Comparison of ENCODE assay signal across 23 cellular contexts in genomic region chr19:13122980-13123957, GRCh38. TPM values are rescaled to one million over a fixed set of nuclear protein-coding genes. Genes with fewer than 3 reads are reported as not detected.
A peak's percentile ranks its signal among the peaks of the same experiment; 100 is the strongest.
DNase-seq lines count a peak whose midpoint lies in the region; ATAC-seq lines count a peak whose summit lies in the region.
"Had no signal": no experiment of that assay in that cellular context is flagged by ENCODE, and none has a peak within 500 bp of the region (broad histone marks: within the 10 kb centered on the region; RNA-seq: fewer than 3 reads in every experiment).

No MANE protein-coding gene starts in this region.

- H3K23ac ChIP-seq in neuronal stem cell (ENCODE audit: low read depth, low read length, poor library complexity), result peak overlapping the region; percentile 34

- no peak overlapping the region for H3K4me3 Mint-ChIP-seq in activated CD4-positive, alpha-beta T cell treated with anti-CD3 and anti-CD28 coated beads, Interleukin-2, amount 10 ng/mL, durations not matched to agents 24 days and 14 days
- H3K4me3 Mint-ChIP-seq in T-helper 17 cell, result peak overlapping the region; percentile 69
- no peak overlapping the region for H3K4me3 Mint-ChIP-seq in dendritic cell treated with granulocyte-macrophage colony-stimulating factor and Interleukin-4, amounts not matched to agents 40 ng/mL and 50 ng/mL, for 4 days
- no peak overlapping the region for H3K4me3 Mint-ChIP-seq in T-helper 2 cell treated with Interferon-gamma antibody and Interleukin-4, amounts not matched to agents 5 μg/mL and 100 μg/mL, for 36 hours
- H3K4me3 Mint-ChIP-seq: activated CD4-positive, alpha-beta memory T cell treated with anti-CD3 and anti-CD28 coated beads, Interleukin-2, amount 10 ng/mL, durations not matched to agents 7 days and 5 days had no signal

- H3K18ac ChIP-seq in neuronal stem cell (ENCODE audit: low read length), result no peak overlapping the region

- H3K4me1 Mint-ChIP-seq in activated CD4-positive, alpha-beta T cell treated with anti-CD3 and anti-CD28 coated beads, Interleukin-2, amount 10 ng/mL, durations not matched to agents 24 days and 14 days, result peaks cover 33% of the 10 kb centered on the region
- H3K4me1 Mint-ChIP-seq in T-helper 17 cell, result peaks cover 34% of the 10 kb centered on the region
- peaks cover 58% of the 10 kb centered on the region for H3K4me1 Mint-ChIP-seq in dendritic cell treated with granulocyte-macrophage colony-stimulating factor and Interleukin-4, amounts not matched to agents 40 ng/mL and 50 ng/mL, for 4 days (ENCODE audit: low read depth)
- H3K4me1 Mint-ChIP-seq in T-helper 2 cell treated with Interferon-gamma antibody and Interleukin-4, amounts not matched to agents 5 μg/mL and 100 μg/mL, for 36 hours (ENCODE audit: low read depth), result peaks cover 26% of the 10 kb centered on the region

- peak overlapping the region; percentile 4 for H2BK12ac ChIP-seq in neuronal stem cell (ENCODE audit: low read length)

- H3K36me3 ChIP-seq in neuronal stem cell (replicated peaks in 1 of 2; ENCODE audit: control insufficient read depth in 2 of 2, insufficient read depth in 2 of 2, low read length in 2 of 2), result peaks cover 26 to 68% of the 10 kb centered on the region in 2 donors
- H3K36me3 ChIP-seq: prostate gland had no signal

- H3K9ac ChIP-seq in neuronal stem cell (ENCODE audit: low read depth, low read length, poor library complexity), result no peak overlapping the region

- H3K79me1 ChIP-seq in neuronal stem cell (ENCODE audit: low read depth, low read length), result peaks cover 36% of the 10 kb centered on the region

- ATAC-seq in T-helper 17 cell, result no peak
- ATAC-seq: Right ventricle myocardium inferior had no signal

- H3K27me3 ChIP-seq in neuronal stem cell (ENCODE audit: control insufficient read depth in 3 of 3, insufficient read depth in 3 of 3, low read depth in 1 of 3, low read length in 3 of 3), result no peaks in the 10 kb centered on the region

- no peak overlapping the region for H2BK120ac ChIP-seq in neuronal stem cell (ENCODE audit: low read depth, low read length)

- H3K27ac Mint-ChIP-seq in activated CD4-positive, alpha-beta T cell treated with anti-CD3 and anti-CD28 coated beads, Interleukin-2, amount 10 ng/mL, durations not matched to agents 24 days and 14 days, result peak overlapping the region; percentile 12
- peak overlapping the region; percentile 86 for H3K27ac Mint-ChIP-seq in T-helper 17 cell
- H3K27ac Mint-ChIP-seq in dendritic cell treated with granulocyte-macrophage colony-stimulating factor and Interleukin-4, amounts not matched to agents 40 ng/mL and 50 ng/mL, for 4 days, result peak overlapping the region; percentile 21
- H3K27ac Mint-ChIP-seq in T-helper 2 cell treated with Interferon-gamma antibody and Interleukin-4, amounts not matched to agents 5 μg/mL and 100 μg/mL, for 36 hours, result no peak overlapping the region
- H3K27ac Mint-ChIP-seq: activated CD4-positive, alpha-beta memory T cell treated with anti-CD3 and anti-CD28 coated beads, Interleukin-2, amount 10 ng/mL, durations not matched to agents 7 days and 5 days had no signal

- H4K8ac ChIP-seq in neuronal stem cell (ENCODE audit: low read depth, low read length), result peak overlapping the region; percentile 57

- H4K91ac ChIP-seq in neuronal stem cell (ENCODE audit: low read depth, low read length, poor library complexity), result no peak overlapping the region

- intact Hi-C loops in activated CD4-positive, alpha-beta T cell treated with anti-CD3 and anti-CD28 coated beads, Interleukin-2, amount 10 ng/mL, durations not matched to agents 24 days and 14 days (cut with micrococcal nuclease), result no loop called here
- intact Hi-C loops in dendritic cell treated with granulocyte-macrophage colony-stimulating factor and Interleukin-4, amounts not matched to agents 40 ng/mL and 50 ng/mL, for 4 days (cut with micrococcal nuclease), result no loop called here

- H3K4ac ChIP-seq in neuronal stem cell (ENCODE audit: low read length), result peak overlapping the region; percentile 67

- no peaks in the 10 kb centered on the region for H3K9me3 Mint-ChIP-seq in activated CD4-positive, alpha-beta T cell treated with anti-CD3 and anti-CD28 coated beads, Interleukin-2, amount 10 ng/mL, durations not matched to agents 24 days and 14 days
- no peaks in the 10 kb centered on the region for H3K9me3 Mint-ChIP-seq in dendritic cell treated with granulocyte-macrophage colony-stimulating factor and Interleukin-4, amounts not matched to agents 40 ng/mL and 50 ng/mL, for 4 days
- H3K9me3 Mint-ChIP-seq in T-helper 2 cell treated with Interferon-gamma antibody and Interleukin-4, amounts not matched to agents 5 μg/mL and 100 μg/mL, for 36 hours, result no peaks in the 10 kb centered on the region
- H3K9me3 Mint-ChIP-seq: activated CD4-positive, alpha-beta memory T cell treated with anti-CD3 and anti-CD28 coated beads, Interleukin-2, amount 10 ng/mL, durations not matched to agents 7 days and 5 days had no signal

- H3K4me1 ChIP-seq in neuronal stem cell (ENCODE audit: control insufficient read depth in 2 of 2, insufficient read depth in 1 of 2, low read depth in 1 of 2, low read length in 2 of 2), result peaks cover 5 to 14% of the 10 kb centered on the region in 2 donors
- H3K4me1 ChIP-seq: prostate gland had no signal

- H3K36me3 Mint-ChIP-seq in activated CD4-positive, alpha-beta T cell treated with anti-CD3 and anti-CD28 coated beads, Interleukin-2, amount 10 ng/mL, durations not matched to agents 24 days and 14 days (ENCODE audit: low read depth), result peaks cover 35% of the 10 kb centered on the region
- H3K36me3 Mint-ChIP-seq in T-helper 17 cell (ENCODE audit: low read depth), result no peaks in the 10 kb centered on the region
- H3K36me3 Mint-ChIP-seq in dendritic cell treated with granulocyte-macrophage colony-stimulating factor and Interleukin-4, amounts not matched to agents 40 ng/mL and 50 ng/mL, for 4 days (ENCODE audit: low read depth), result peaks cover 65% of the 10 kb centered on the region
- peaks cover 9% of the 10 kb centered on the region for H3K36me3 Mint-ChIP-seq in T-helper 2 cell treated with Interferon-gamma antibody and Interleukin-4, amounts not matched to agents 5 μg/mL and 100 μg/mL, for 36 hours (ENCODE audit: low read depth)

- no peaks in the 10 kb centered on the region for H3K27me3 Mint-ChIP-seq in activated CD4-positive, alpha-beta T cell treated with anti-CD3 and anti-CD28 coated beads, Interleukin-2, amount 10 ng/mL, durations not matched to agents 24 days and 14 days
- no peaks in the 10 kb centered on the region for H3K27me3 Mint-ChIP-seq in T-helper 17 cell
- no peaks in the 10 kb centered on the region for H3K27me3 Mint-ChIP-seq in dendritic cell treated with granulocyte-macrophage colony-stimulating factor and Interleukin-4, amounts not matched to agents 40 ng/mL and 50 ng/mL, for 4 days
- no peaks in the 10 kb centered on the region for H3K27me3 Mint-ChIP-seq in T-helper 2 cell treated with Interferon-gamma antibody and Interleukin-4, amounts not matched to agents 5 μg/mL and 100 μg/mL, for 36 hours (ENCODE audit: low read depth)
- H3K27me3 Mint-ChIP-seq: activated CD4-positive, alpha-beta memory T cell treated with anti-CD3 and anti-CD28 coated beads, Interleukin-2, amount 10 ng/mL, durations not matched to agents 7 days and 5 days had no signal

- no peak overlapping the region for H2AK5ac ChIP-seq in neuronal stem cell (ENCODE audit: low read depth, low read length)

- DNase-seq in activated CD4-positive, alpha-beta T cell treated with anti-CD3 and anti-CD28 coated beads, Interleukin-2, amount 10 ng/mL, durations not matched to agents 24 days and 14 days, result no peak
- DNase-seq in activated CD4-positive, alpha-beta T cell treated with anti-CD3 and anti-CD28 coated beads, Interleukin-2, amount 50 U/mL, for 48 hours, result no peak
- no peak for DNase-seq in T-helper 17 cell
- no peak for DNase-seq in neuronal stem cell (ENCODE audit: low spot score)
- DNase-seq in amniotic stem cell (lab: John Stamatoyannopoulos, UW), result no peak
- DNase-seq in DMS53 (lab: John Stamatoyannopoulos, UW), result no peak
- no peak for DNase-seq in T-helper 2 cell treated with Interferon-gamma antibody and Interleukin-4, amounts not matched to agents 5 μg/mL and 100 μg/mL, for 36 hours (ENCODE audit: low spot score)
- DNase-seq: 8988T; activated CD4-positive, alpha-beta memory T cell treated with anti-CD3 and anti-CD28 coated beads, Interleukin-2, amount 10 ng/mL, durations not matched to agents 7 days and 5 days; cortex of kidney; foreskin fibroblast; NCI-H1436; NCI-H526 treated with DMSO at 0.1 percent for 48 hours; stimulated activated CD4-positive, alpha-beta T cell treated with anti-CD3 and anti-CD28 coated beads, Interleukin-4, amount 100 ng/mL, for 24 hours; substantia nigra; T-helper 1 cell had no signal

- no peak overlapping the region for H3K4me2 ChIP-seq in neuronal stem cell (ENCODE audit: insufficient read depth, low read length, poor library complexity, severe bottlenecking)

- no peak overlapping the region for H3K4me3 ChIP-seq in neuronal stem cell (ENCODE audit: low read length in 2 of 2)
- H3K4me3 ChIP-seq: prostate gland had no signal

- no peak overlapping the region for H3K14ac ChIP-seq in neuronal stem cell (ENCODE audit: low read length)

- H3K9me3 ChIP-seq in T-helper 17 cell (ENCODE audit: control insufficient read depth, low read length, poor library complexity, severe bottlenecking), result no peaks in the 10 kb centered on the region
- no peaks in the 10 kb centered on the region for H3K9me3 ChIP-seq in neuronal stem cell (replicated peaks in 1 of 2; ENCODE audit: control insufficient read depth in 2 of 2, insufficient read depth in 1 of 2, low read depth in 1 of 2, low read length in 2 of 2)
- H3K9me3 ChIP-seq: prostate gland had no signal

- H2BK5ac ChIP-seq in neuronal stem cell (ENCODE audit: low read length), result peak overlapping the region; percentile 4

- no peak overlapping the region for H2AFZ ChIP-seq in neuronal stem cell (ENCODE audit: low read length)

- no CpG with 5 or more reads among the region's 20 CpGs for WGBS in neuronal stem cell (ENCODE audit: extremely low coverage in 2 of 2, insufficient read length in 2 of 2, insufficient replicate concordance in 1 of 2), 2 donors

- H2BK15ac ChIP-seq in neuronal stem cell (ENCODE audit: low read length), result no peak overlapping the region

- H3K27ac ChIP-seq in neuronal stem cell (replicated peaks; ENCODE audit: low read length), result no peak overlapping the region
- H3K27ac ChIP-seq: epithelial cell of prostate, prostate gland, VCaP had no signal

RNA-seq across cellular contexts. Expression of gene NACC1, which starts 5.2 kb away (rescaled TPM):
- total RNA-seq in activated CD4-positive, alpha-beta T cell treated with anti-CD3 and anti-CD28 coated beads, Interleukin-2, amount 10 ng/mL, durations not matched to agents 24 days and 14 days, result 118 and 121 TPM in 2 replicates
- total RNA-seq in T-helper 17 cell, result 10 to 100 TPM; 23.1 to 26.4 TPM
- 123 TPM for polyA plus RNA-seq in neuronal stem cell (2013, experiment 1 of 2)
- 121 TPM for polyA plus RNA-seq in neuronal stem cell (2013, experiment 2 of 2)

RNA-seq across cellular contexts. Expression of gene TRMT1, which starts 6.7 kb away (rescaled TPM):
- total RNA-seq in activated CD4-positive, alpha-beta T cell treated with anti-CD3 and anti-CD28 coated beads, Interleukin-2, amount 10 ng/mL, durations not matched to agents 24 days and 14 days, result 153 and 155 TPM in 2 replicates
- total RNA-seq in T-helper 17 cell, result 10 to 100 TPM; 60.3 to 72.3 TPM
- 22.9 TPM for polyA plus RNA-seq in neuronal stem cell (2013, experiment 1 of 2)
- polyA plus RNA-seq in neuronal stem cell (2013, experiment 2 of 2), result 24.4 TPM

RNA-seq across cellular contexts. Expression of gene LYL1, which starts 20.6 kb away (rescaled TPM):
- total RNA-seq in activated CD4-positive, alpha-beta T cell treated with anti-CD3 and anti-CD28 coated beads, Interleukin-2, amount 10 ng/mL, durations not matched to agents 24 days and 14 days, result 2.1 and 2.4 TPM in 2 replicates
- total RNA-seq in T-helper 17 cell, result 10 to 100 TPM in 1 of 2 donors, 1 to 10 TPM in 1; 6.9 to 17.9 TPM
- polyA plus RNA-seq in neuronal stem cell (2013, experiment 1 of 2), result 1.1 TPM
- 1.1 TPM for polyA plus RNA-seq in neuronal stem cell (2013, experiment 2 of 2)
- total RNA-seq: M059J, myocyte had no signal

RNA-seq across cellular contexts. Expression of gene STX10, which starts 26.9 kb away (rescaled TPM):
- 66.2 and 73.5 TPM in 2 replicates for total RNA-seq in activated CD4-positive, alpha-beta T cell treated with anti-CD3 and anti-CD28 coated beads, Interleukin-2, amount 10 ng/mL, durations not matched to agents 24 days and 14 days
- 10 to 100 TPM; 33.5 TPM for total RNA-seq in T-helper 17 cell
- 35.3 TPM for polyA plus RNA-seq in neuronal stem cell (2013, experiment 1 of 2)
- polyA plus RNA-seq in neuronal stem cell (2013, experiment 2 of 2), result 33.1 TPM

RNA-seq across cellular contexts. Expression of gene IER2, which starts 26.9 kb away (rescaled TPM):
- 161 TPM in 2 replicates for total RNA-seq in activated CD4-positive, alpha-beta T cell treated with anti-CD3 and anti-CD28 coated beads, Interleukin-2, amount 10 ng/mL, durations not matched to agents 24 days and 14 days
- 100 to 1,000 TPM; 376 to 523 TPM for total RNA-seq in T-helper 17 cell
- polyA plus RNA-seq in neuronal stem cell (2013, experiment 1 of 2), result 64.6 TPM
- polyA plus RNA-seq in neuronal stem cell (2013, experiment 2 of 2), result 64.5 TPM
